ENCODE assay signal across 1 cellular context in genomic region chr1:107877749-107878148, GRCh38.
TF ChIP-seq lines count a peak whose summit lies in the region.

No MANE protein-coding gene starts in this region.

TF ChIP-seq in GM12878, 131 proteins besides CTCF, POLR2A, EP300 and RAD21 (continued from another document):
- no peak for TF ChIP-seq MEF2B (IDR thresholded peaks at IDR 0.05; ENCODE audit: partially characterized antibody, poor library complexity, severe bottlenecking)
